Comparison of ENCODE assay signal across 1 cellular context in genomic region chr9:91146391-91147019, GRCh38.
TF ChIP-seq lines count a peak whose summit lies in the region.

No MANE protein-coding gene starts in this region.

TF ChIP-seq in GM23338, 12 proteins besides CTCF, POLR2A, EP300 and RAD21 (continued from another document):
- TF ChIP-seq ZNF462 (CRISPR knock-in tag; IDR thresholded peaks at IDR 0.05), result no peak
- no peak for TF ChIP-seq ETS1 (IDR thresholded peaks at IDR 0.05)
- TF ChIP-seq STAT1 (IDR thresholded peaks at IDR 0.05; ENCODE audit: unreplicated experiment), result no peak
- no peak for TF ChIP-seq POLR2AphosphoS5 (IDR thresholded peaks at IDR 0.05; ENCODE audit: low read depth)
- TF ChIP-seq CREB1 (CRISPR knock-in tag; IDR thresholded peaks at IDR 0.05; ENCODE audit: low read depth), result no peak
- TF ChIP-seq JUNB (IDR thresholded peaks at IDR 0.05; ENCODE audit: unreplicated experiment), result no peak
TF ChIP-seq in GM23338: peak in this region for 0.
